27 cellular contexts compared by ENCODE assay signal in genomic region chr15:93488157-93488803, GRCh38.
"Had no signal": no experiment of that assay in that cellular context is flagged by ENCODE, and none has a peak within 500 bp of the region (broad histone marks: within the 10 kb centered on the region; RNA-seq: fewer than 3 reads in every experiment).

No MANE protein-coding gene starts in this region.

- H3K27ac ChIP-seq: ascending aorta, SJSA1 had no signal

- H3K27me3 ChIP-seq: ascending aorta, body of pancreas, SJSA1 had no signal

- H3K4me1 ChIP-seq: SJSA1 had no signal

- H3K9me3 Mint-ChIP-seq: activated CD4-positive, alpha-beta T cell treated with anti-CD3 and anti-CD28 coated beads, Interleukin-2, amount 10 ng/mL, durations not matched to agents 24 days and 14 days; activated naive CD4-positive, alpha-beta T cell treated with anti-CD3 and anti-CD28 coated beads, Interleukin-2, amount 50 U/mL, for 72 hours; activated naive CD8-positive, alpha-beta T cell treated with anti-CD3 and anti-CD28 coated beads, Interleukin-2, amount 50 U/mL, for 24 hours; activated T-cell treated with anti-CD3 and anti-CD28 coated beads, Interleukin-2, amount 50 U/mL, for 24 hours; activated T-helper 1 cell treated with anti-CD3 and anti-CD28 coated beads, Interleukin-12 subunit alpha, Interleukin-12 subunit beta, Interleukin-2, Interleukin-4 antibody, amounts not matched to agents 30 ng/mL and 10 ng/mL and 1 ng/mL, durations not matched to agents 14 hours and 24 hours and 36 hours had no signal

- H3K27me3 Mint-ChIP-seq: activated B cell treated with CpG ODN at 0.5 μM for 24 hours; activated CD4-positive, alpha-beta T cell treated with anti-CD3 and anti-CD28 coated beads, Interleukin-2, amount 10 ng/mL, durations not matched to agents 24 days and 14 days had no signal

- H3K9me3 ChIP-seq: ascending aorta, body of pancreas, SJSA1 had no signal

- H3K36me3 ChIP-seq: ascending aorta, SJSA1 had no signal

- H3K4me3 ChIP-seq: ascending aorta, body of pancreas, SJSA1 had no signal

- H3K4me3 Mint-ChIP-seq: activated B cell treated with CpG ODN at 0.5 μM for 24 hours; activated CD4-positive, alpha-beta T cell treated with anti-CD3 and anti-CD28 coated beads, Interleukin-2, amount 10 ng/mL, durations not matched to agents 24 days and 14 days; activated CD8-positive, alpha-beta memory T cell treated with anti-CD3 and anti-CD28 coated beads, Interleukin-2, amount 10 ng/mL, durations not matched to agents 7 days and 5 days; activated naive CD8-positive, alpha-beta T cell treated with anti-CD3 and anti-CD28 coated beads, Interleukin-2, amount 50 U/mL, for 24 hours; activated T-cell treated with anti-CD3 and anti-CD28 coated beads, Interleukin-2, amount 50 U/mL, for 24 hours; activated T-helper 1 cell treated with anti-CD3 and anti-CD28 coated beads, Interleukin-12 subunit alpha, Interleukin-12 subunit beta, Interleukin-2, Interleukin-4 antibody, amounts not matched to agents 30 ng/mL and 10 ng/mL and 1 ng/mL, durations not matched to agents 14 hours and 24 hours and 36 hours; T-helper 17 cell had no signal

- H3K36me3 Mint-ChIP-seq: activated CD8-positive, alpha-beta memory T cell treated with anti-CD3 and anti-CD28 coated beads, Interleukin-2, amount 10 ng/mL, durations not matched to agents 7 days and 5 days; activated naive CD4-positive, alpha-beta T cell treated with anti-CD3 and anti-CD28 coated beads, Interleukin-2, amount 50 U/mL, for 72 hours had no signal

- DNase-seq: activated B cell treated with CpG ODN at 0.5 μM for 24 hours; activated CD4-positive, alpha-beta T cell treated with anti-CD3 and anti-CD28 coated beads for 1 hour; activated CD4-positive, alpha-beta T cell treated with anti-CD3 and anti-CD28 coated beads, Interleukin-2, amount 10 ng/mL, durations not matched to agents 24 days and 14 days; activated CD4-positive, alpha-beta T cell treated with anti-CD3 and anti-CD28 coated beads, Interleukin-2, amount 50 U/mL, for 48 hours; activated CD8-positive, alpha-beta memory T cell treated with anti-CD3 and anti-CD28 coated beads, Interleukin-2, amount 10 ng/mL, durations not matched to agents 7 days and 5 days; activated effector memory CD4-positive, alpha-beta T cell treated with anti-CD3 and anti-CD28 coated beads, Interleukin-2, amount 50 U/mL, for 16 hours; activated naive CD4-positive, alpha-beta T cell treated with Interleukin-2 at 50 U/mL for 16 hours; activated naive CD8-positive, alpha-beta T cell treated with anti-CD3 and anti-CD28 coated beads, Interleukin-2, amount 50 U/mL, for 24 hours; activated T-cell treated with anti-CD3 and anti-CD28 coated beads, Interleukin-2, amount 50 U/mL, for 24 hours; amniotic stem cell; body of pancreas; Kasumi-1; KBM-7; NCI-H1930; NCI-H226; NCI-H774; NK-92 treated with Interleukin-12 subunit alpha and Interleukin-12 subunit beta, amount 100 ng/mL, for 24 hours; OCI-M1; RPMI8226; SHP77; T-helper 17 cell; T1000 had no signal

- H3K4me1 Mint-ChIP-seq: activated B cell treated with CpG ODN at 0.5 μM for 24 hours; activated CD4-positive, alpha-beta T cell treated with anti-CD3 and anti-CD28 coated beads, Interleukin-2, amount 10 ng/mL, durations not matched to agents 24 days and 14 days; activated CD8-positive, alpha-beta memory T cell treated with anti-CD3 and anti-CD28 coated beads, Interleukin-2, amount 10 ng/mL, durations not matched to agents 7 days and 5 days; activated naive CD8-positive, alpha-beta T cell treated with anti-CD3 and anti-CD28 coated beads, Interleukin-2, amount 50 U/mL, for 24 hours; T-helper 17 cell had no signal

- ATAC-seq: activated CD8-positive, alpha-beta memory T cell treated with anti-CD3 and anti-CD28 coated beads, Interleukin-2, amount 10 ng/mL, durations not matched to agents 7 days and 5 days; activated naive CD4-positive, alpha-beta T cell treated with anti-CD3 and anti-CD28 coated beads, Interleukin-2, amount 50 U/mL, for 72 hours; activated naive CD8-positive, alpha-beta T cell treated with anti-CD3 and anti-CD28 coated beads, Interleukin-2, amount 50 U/mL, for 24 hours; body of pancreas; Panc1; T-helper 17 cell had no signal

- H3K27ac Mint-ChIP-seq: activated B cell treated with CpG ODN at 0.5 μM for 24 hours; activated CD4-positive, alpha-beta T cell treated with anti-CD3 and anti-CD28 coated beads, Interleukin-2, amount 10 ng/mL, durations not matched to agents 24 days and 14 days; activated CD8-positive, alpha-beta memory T cell treated with anti-CD3 and anti-CD28 coated beads, Interleukin-2, amount 10 ng/mL, durations not matched to agents 7 days and 5 days; activated naive CD4-positive, alpha-beta T cell treated with anti-CD3 and anti-CD28 coated beads, Interleukin-2, amount 50 U/mL, for 72 hours; activated naive CD8-positive, alpha-beta T cell treated with anti-CD3 and anti-CD28 coated beads, Interleukin-2, amount 50 U/mL, for 24 hours; activated T-cell treated with anti-CD3 and anti-CD28 coated beads, Interleukin-2, amount 50 U/mL, for 24 hours; activated T-helper 1 cell treated with anti-CD3 and anti-CD28 coated beads, Interleukin-12 subunit alpha, Interleukin-12 subunit beta, Interleukin-2, Interleukin-4 antibody, amounts not matched to agents 30 ng/mL and 10 ng/mL and 1 ng/mL, durations not matched to agents 14 hours and 24 hours and 36 hours; T-helper 17 cell had no signal
